ENCODE assay signal across 8 cellular contexts in genomic region chr12:92030618-92031017, GRCh38.
A peak's percentile ranks its signal among the peaks of the same experiment; 100 is the strongest.
DNase-seq lines count a peak whose midpoint lies in the region; ATAC-seq lines count a peak whose summit lies in the region.

No MANE protein-coding gene starts in this region.

- DNase-seq in activated CD8-positive, alpha-beta memory T cell treated with anti-CD3 and anti-CD28 coated beads, Interleukin-2, amount 10 ng/mL, durations not matched to agents 7 days and 5 days = peak; percentile 82
- no peak for DNase-seq in activated CD8-positive, alpha-beta memory T cell treated with anti-CD3 and anti-CD28 coated beads, Interleukin-2, amount 50 U/mL, for 48 hours
- peak; percentile 46 for DNase-seq in activated T-helper 1 cell treated with Interleukin-2 at 50 U/mL for 16 hours (ENCODE audit: low read depth)
- DNase-seq in left ventricle myocardium superior = no peak
- no peak for DNase-seq in stimulated activated naive B cell treated with anti-CD40 and anti-IgM and Interleukin-4, amounts not matched to agents 10 μg/mL and 1 μg/mL and 100 μg/mL, for 72 hours
- no peak for DNase-seq in MV-4-11 (lab: John Stamatoyannopoulos, UW)
- DNase-seq in GOT3 (lab: John Stamatoyannopoulos, UW) = no peak

- H3K4me1 Mint-ChIP-seq in activated CD8-positive, alpha-beta memory T cell treated with anti-CD3 and anti-CD28 coated beads, Interleukin-2, amount 10 ng/mL, durations not matched to agents 7 days and 5 days = peaks cover 63% of the 10 kb centered on the region
- peaks cover 41 to 55% of the 10 kb centered on the region in 2 donors for H3K4me1 Mint-ChIP-seq in stimulated activated naive B cell treated with anti-CD40 and anti-IgM and Interleukin-4, amounts not matched to agents 10 μg/mL and 1 μg/mL and 100 μg/mL, for 72 hours

- intact Hi-C loops in left ventricle myocardium superior (cut with micrococcal nuclease) = no loop called here

- peak; percentile 96 for ATAC-seq in activated CD8-positive, alpha-beta memory T cell treated with anti-CD3 and anti-CD28 coated beads, Interleukin-2, amount 10 ng/mL, durations not matched to agents 7 days and 5 days
- ATAC-seq in HG03432 (IDR thresholded peaks at IDR 0.05; ENCODE audit: unreplicated experiment) = peak; percentile 70
- ATAC-seq in left ventricle myocardium superior = peak; percentile 93
- peak; percentile 44 to 56 for ATAC-seq in stimulated activated naive B cell treated with anti-CD40 and anti-IgM and Interleukin-4, amounts not matched to agents 10 μg/mL and 1 μg/mL and 100 μg/mL, for 72 hours (replicated peaks)

- H3K36me3 Mint-ChIP-seq in activated CD8-positive, alpha-beta memory T cell treated with anti-CD3 and anti-CD28 coated beads, Interleukin-2, amount 10 ng/mL, durations not matched to agents 7 days and 5 days = peaks cover 22% of the 10 kb centered on the region
- H3K36me3 Mint-ChIP-seq in stimulated activated naive B cell treated with anti-CD40 and anti-IgM and Interleukin-4, amounts not matched to agents 10 μg/mL and 1 μg/mL and 100 μg/mL, for 72 hours = peaks cover 3 to 4% of the 10 kb centered on the region in 2 donors

- H3K27ac Mint-ChIP-seq in activated CD8-positive, alpha-beta memory T cell treated with anti-CD3 and anti-CD28 coated beads, Interleukin-2, amount 10 ng/mL, durations not matched to agents 7 days and 5 days = peak overlapping the region; percentile 92
- no peak overlapping the region for H3K27ac Mint-ChIP-seq in stimulated activated naive B cell treated with anti-CD40 and anti-IgM and Interleukin-4, amounts not matched to agents 10 μg/mL and 1 μg/mL and 100 μg/mL, for 72 hours

- H3K27me3 Mint-ChIP-seq in activated CD8-positive, alpha-beta memory T cell treated with anti-CD3 and anti-CD28 coated beads, Interleukin-2, amount 10 ng/mL, durations not matched to agents 7 days and 5 days = no peaks in the 10 kb centered on the region
- H3K27me3 Mint-ChIP-seq in stimulated activated naive B cell treated with anti-CD40 and anti-IgM and Interleukin-4, amounts not matched to agents 10 μg/mL and 1 μg/mL and 100 μg/mL, for 72 hours = no peaks in the 10 kb centered on the region

- H3K9me3 Mint-ChIP-seq in activated CD8-positive, alpha-beta memory T cell treated with anti-CD3 and anti-CD28 coated beads, Interleukin-2, amount 10 ng/mL, durations not matched to agents 7 days and 5 days (ENCODE audit: low read depth) = peaks cover 7% of the 10 kb centered on the region
- H3K9me3 Mint-ChIP-seq in stimulated activated naive B cell treated with anti-CD40 and anti-IgM and Interleukin-4, amounts not matched to agents 10 μg/mL and 1 μg/mL and 100 μg/mL, for 72 hours = peaks cover 3 to 4% of the 10 kb centered on the region in 2 donors

- CTCF ChIA-PET in activated CD8-positive, alpha-beta memory T cell treated with anti-CD3 and anti-CD28 coated beads, Interleukin-2, amount 10 ng/mL, durations not matched to agents 7 days and 5 days (lab: Charles Lee) = interaction anchor here (0.6 to 3.0 kb wide), 15 partner anchors 13 to 900 kb away, joined by 3 to 16 read pairs (median 4); partner anchors contain the start of gene BTG1

- H3K4me3 Mint-ChIP-seq in activated CD8-positive, alpha-beta memory T cell treated with anti-CD3 and anti-CD28 coated beads, Interleukin-2, amount 10 ng/mL, durations not matched to agents 7 days and 5 days = peak overlapping the region; percentile 47
- no peak overlapping the region for H3K4me3 Mint-ChIP-seq in stimulated activated naive B cell treated with anti-CD40 and anti-IgM and Interleukin-4, amounts not matched to agents 10 μg/mL and 1 μg/mL and 100 μg/mL, for 72 hours

Comparison
In these comparisons a context has a peak if more than half of its experiments do, and no peak if none do; other contexts are left out.
1. DNase-seq: peak in activated CD8-positive, alpha-beta memory T cell treated with anti-CD3 and anti-CD28 coated beads, Interleukin-2, amount 10 ng/mL, durations not matched to agents 7 days and 5 days (single experiment) and activated T-helper 1 cell treated with Interleukin-2 at 50 U/mL for 16 hours (single experiment); none in activated CD8-positive, alpha-beta memory T cell treated with anti-CD3 and anti-CD28 coated beads, Interleukin-2, amount 50 U/mL, for 48 hours (single experiment), left ventricle myocardium superior (single experiment), stimulated activated naive B cell treated with anti-CD40 and anti-IgM and Interleukin-4, amounts not matched to agents 10 μg/mL and 1 μg/mL and 100 μg/mL, for 72 hours (single experiment), MV-4-11 (single experiment) and GOT3 (single experiment).
2. Peak in every context shown above with its lines, with median percentiles within 50 percentile points of each other: ATAC-seq.